Comparison of ENCODE assay signal across 8 cellular contexts in the genomic region with DNA sequence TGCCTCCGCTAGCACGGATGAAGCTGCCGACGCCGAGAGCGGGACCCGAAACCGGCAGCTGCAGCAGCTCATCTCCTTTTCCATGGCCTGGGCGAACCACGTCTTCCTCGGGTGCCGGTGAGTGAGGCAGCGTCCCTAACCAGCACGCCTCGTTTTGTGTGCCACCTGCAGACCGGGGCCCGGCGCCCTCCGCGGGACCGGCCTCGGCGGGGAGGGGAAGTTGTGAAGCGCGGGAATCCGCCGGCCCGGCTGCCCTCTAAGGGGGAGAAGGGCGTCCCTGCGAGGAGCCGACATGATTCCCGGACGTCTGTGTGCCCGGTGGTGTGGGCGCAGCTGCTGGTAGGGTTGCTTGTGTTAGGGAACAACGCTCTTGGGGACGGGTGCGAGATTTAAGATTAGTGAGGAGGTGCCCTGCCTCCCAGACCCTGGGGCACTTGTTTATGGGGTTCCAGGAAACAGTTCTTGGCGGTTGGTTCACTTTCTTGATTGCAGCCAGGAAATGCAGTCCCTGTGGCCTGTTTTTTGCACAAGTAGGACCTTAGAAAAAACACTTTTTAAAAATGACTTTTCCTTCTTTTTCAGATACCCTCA. TPM values are rescaled to one million over a fixed set of nuclear protein-coding genes. Genes with fewer than 3 reads are reported as not detected.
DNase-seq lines count a peak whose midpoint lies in the region; ATAC-seq and TF ChIP-seq lines count a peak whose summit lies in the region.

No MANE protein-coding gene starts in this region.

- H3K4me1 ChIP-seq in RWPE2 (ENCODE audit: insufficient read depth, poor library complexity, severe bottlenecking) (peaks cover 22% of the 10 kb centered on the region), endodermal cell (ENCODE audit: control insufficient read depth, insufficient read depth, low read length) (peaks cover 4% of the 10 kb centered on the region), mucosa of rectum (ENCODE audit: control insufficient read depth in 2 of 2, insufficient read depth in 2 of 2, low read length in 2 of 2) (peaks cover 33 to 37% of the 10 kb centered on the region in 2 donors)

- H3K27me3 Mint-ChIP-seq in endodermal cell (ENCODE audit: insufficient read depth): no peaks in the 10 kb centered on the region

- peak overlapping the region; percentile 93 for H3K27ac Mint-ChIP-seq in endodermal cell

- TF ChIP-seq CTCF in BJ (IDR thresholded peaks at IDR 0.05; ENCODE audit: insufficient read depth, low read depth, low read length): no peak
- TF ChIP-seq CTCF in RWPE2 (IDR thresholded peaks at IDR 0.05; ENCODE audit: poor library complexity, severe bottlenecking): peak; percentile 2
- TF ChIP-seq CTCF in endodermal cell (conservative IDR thresholded peaks at IDR 0.05): peak; percentile 0

- H3K4me1 Mint-ChIP-seq in endodermal cell: peaks cover 31% of the 10 kb centered on the region

- H3K4me3 ChIP-seq in BJ (ENCODE audit: low read depth, low read length) (peak overlapping the region; percentile 83), RWPE2 (ENCODE audit: severe bottlenecking) (peak overlapping the region; percentile 76), endodermal cell (ENCODE audit: low read length) (peak overlapping the region; percentile 93), mucosa of rectum (ENCODE audit: low read length in 2 of 2) (peak overlapping the region; percentile 93 to 94)

- peak overlapping the region; percentile 87 for H3K9ac ChIP-seq in endodermal cell (ENCODE audit: extremely low read depth, low read length, poor library complexity, severe bottlenecking)
- peak overlapping the region; percentile 99 to 100 for H3K9ac ChIP-seq in mucosa of rectum (ENCODE audit: low read depth in 1 of 2, low read length in 2 of 2)

- CTCF ChIA-PET in BJ (lab: Yijun Ruan, JAX): interaction anchor here (1.0 kb wide), 1 partner anchor 31 kb away, joined by 3 read pairs; no protein-coding TSS in a partner anchor

- H3K9me3 ChIP-seq in RWPE2 (ENCODE audit: severe bottlenecking) (no peaks in the 10 kb centered on the region), endodermal cell (ENCODE audit: control insufficient read depth, low read length) (no peaks in the 10 kb centered on the region), mucosa of rectum (ENCODE audit: control insufficient read depth in 2 of 2, low read length in 2 of 2) (no peaks in the 10 kb centered on the region)

- DNase-seq in BJ (ENCODE audit: low read depth) (no peak), RWPE2 (ENCODE audit: low spot score) (no peak), endodermal cell (no peak), kidney glomerular epithelial cell (lab: John Stamatoyannopoulos, UW) (no peak)
- DNase-seq in activated effector memory CD4-positive, alpha-beta T cell treated with anti-CD3 and anti-CD28 coated beads, Interleukin-2, amount 50 U/mL, for 16 hours: no peak

- POLR2A ChIA-PET in BJ (lab: Charles Lee): no interaction called here

- ATAC-seq in GM18517 (IDR thresholded peaks at IDR 0.05; ENCODE audit: unreplicated experiment) (peak; percentile 2), HG03060 (IDR thresholded peaks at IDR 0.05; ENCODE audit: low read depth, unreplicated experiment) (peak; percentile 5), RWPE2 (ENCODE audit: low read depth) (peak; percentile 27)

- WGBS in endodermal cell (ENCODE audit: insufficient coverage in 1 of 2, insufficient read length in 1 of 2), 2 experiments: 0 to 2% methylated on average over 7 to 39 of the region's 39 CpGs

- no peaks in the 10 kb centered on the region for H3K9me3 Mint-ChIP-seq in endodermal cell

- H3K4me3 Mint-ChIP-seq in endodermal cell: peak overlapping the region; percentile 93

- peaks cover 12% of the 10 kb centered on the region for H3K36me3 ChIP-seq in BJ (ENCODE audit: control insufficient read depth, insufficient read depth, low read length)
- peaks cover 46% of the 10 kb centered on the region for H3K36me3 ChIP-seq in RWPE2 (ENCODE audit: low read depth)
- H3K36me3 ChIP-seq in endodermal cell (ENCODE audit: control insufficient read depth, insufficient read depth, low read length): peaks cover 43% of the 10 kb centered on the region
- H3K36me3 ChIP-seq in mucosa of rectum (ENCODE audit: control insufficient read depth in 2 of 2, insufficient read depth in 2 of 2, low read length in 2 of 2): peaks cover 25 to 29% of the 10 kb centered on the region in 2 donors

- H3K27me3 ChIP-seq in BJ (ENCODE audit: control insufficient read depth, insufficient read depth, low read length) (no peaks in the 10 kb centered on the region), RWPE2 (ENCODE audit: insufficient read depth, poor library complexity, severe bottlenecking) (no peaks in the 10 kb centered on the region), endodermal cell (ENCODE audit: control insufficient read depth, insufficient read depth, low read length, poor library complexity, severe bottlenecking) (no peaks in the 10 kb centered on the region), mucosa of rectum (ENCODE audit: control insufficient read depth in 2 of 2, insufficient read depth in 2 of 2, low read length in 2 of 2) (no peaks in the 10 kb centered on the region)

- H3K27ac ChIP-seq in RWPE2 (ENCODE audit: poor library complexity, severe bottlenecking): peak overlapping the region; percentile 87
- peak overlapping the region; percentile 99 for H3K27ac ChIP-seq in endodermal cell (ENCODE audit: low read depth, low read length)
- peak overlapping the region; percentile 99 to 100 for H3K27ac ChIP-seq in mucosa of rectum (ENCODE audit: low read depth in 2 of 2, low read length in 2 of 2)

- H3K36me3 Mint-ChIP-seq in endodermal cell (ENCODE audit: low read depth): peaks cover 37% of the 10 kb centered on the region

RNA-seq across cellular contexts. Expression of a gene that starts 0.6 kb away (rescaled TPM):
- polyA plus RNA-seq in BJ (2011; rRNA removed): 9.4 and 12.0 TPM in 2 replicates
- 6.7 and 9.0 TPM in 2 replicates for polyA minus RNA-seq in BJ (2011; rRNA and poly(A)+ RNA removed)
- total RNA-seq in endodermal cell: 10 to 100 TPM; 14.1 to 15.3 TPM
- 25.6 TPM for polyA plus RNA-seq in endodermal cell (2013, experiment 1 of 2)
- polyA plus RNA-seq in endodermal cell (2013, experiment 2 of 2): 24.2 TPM

RNA-seq across cellular contexts. Expression of a gene that starts 59.8 kb away (rescaled TPM):
- polyA plus RNA-seq in BJ (2011; rRNA removed): 4.4 and 8.2 TPM in 2 replicates
- 0.57 and 0.90 TPM in 2 replicates for polyA minus RNA-seq in BJ (2011; rRNA and poly(A)+ RNA removed)
- total RNA-seq in endodermal cell: 10 to 100 TPM; 16.9 to 19.8 TPM
- polyA plus RNA-seq in endodermal cell (2013, experiment 1 of 2): 19.3 TPM
- polyA plus RNA-seq in endodermal cell (2013, experiment 2 of 2): 19.1 TPM
